In the genomic region with DNA sequence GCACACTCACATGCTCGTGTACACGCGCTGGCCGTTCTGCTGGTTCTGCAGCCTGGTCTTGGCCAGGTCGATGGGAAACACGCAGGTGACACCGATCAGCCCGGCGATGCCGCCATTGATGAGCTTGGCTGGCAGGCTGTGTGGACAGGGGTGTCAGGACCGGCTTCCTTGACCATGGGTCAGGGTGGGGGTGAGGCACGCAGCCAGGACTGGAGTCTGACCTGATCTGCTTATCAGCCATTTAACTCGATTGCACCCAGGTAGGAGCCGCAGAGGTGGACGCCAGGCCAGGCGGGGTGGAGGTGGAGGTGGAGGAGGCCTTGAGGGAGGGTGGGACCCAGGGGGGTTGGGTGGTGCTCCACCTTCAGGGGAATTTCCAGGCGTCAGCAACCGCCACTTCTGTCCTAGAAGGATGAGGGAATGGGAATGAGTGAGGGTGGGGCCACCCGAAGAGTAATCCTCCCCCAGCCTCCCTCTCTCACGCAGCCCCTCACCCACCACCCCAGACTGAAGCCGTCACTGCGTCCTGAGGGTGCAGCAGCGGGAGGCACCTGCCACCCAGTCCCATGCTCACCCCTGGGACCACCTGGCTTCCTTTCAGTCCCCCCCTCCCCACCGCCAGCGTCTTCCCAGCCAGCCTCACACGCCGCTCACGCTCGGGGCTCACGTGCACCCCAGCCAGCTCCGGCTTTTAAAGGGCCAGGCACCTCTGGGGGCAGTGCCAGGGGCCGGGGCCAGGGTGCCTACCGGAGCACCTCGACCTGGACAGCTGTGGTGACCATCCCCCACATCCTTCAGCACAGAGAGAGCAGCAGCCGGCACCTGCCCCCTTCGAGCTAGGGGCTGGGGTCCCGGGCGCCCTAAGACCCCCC, we compare ENCODE assay signal across 1 cellular context.
TF ChIP-seq lines count a peak whose summit lies in the region.

No MANE protein-coding gene starts in this region.

TF ChIP-seq in K562, 482 proteins besides CTCF, POLR2A, EP300 and RAD21:
- TF ChIP-seq BHLHE40 (IDR thresholded peaks at IDR 0.05; ENCODE audit: low read length), result peak; percentile 89
- no peak for TF ChIP-seq ZFP30 (CRISPR knock-in tag; IDR thresholded peaks at IDR 0.05; ENCODE audit: borderline replicate concordance)
- no peak for TF ChIP-seq KDM1A (IDR thresholded peaks at IDR 0.05)
- TF ChIP-seq, protein P1, sequence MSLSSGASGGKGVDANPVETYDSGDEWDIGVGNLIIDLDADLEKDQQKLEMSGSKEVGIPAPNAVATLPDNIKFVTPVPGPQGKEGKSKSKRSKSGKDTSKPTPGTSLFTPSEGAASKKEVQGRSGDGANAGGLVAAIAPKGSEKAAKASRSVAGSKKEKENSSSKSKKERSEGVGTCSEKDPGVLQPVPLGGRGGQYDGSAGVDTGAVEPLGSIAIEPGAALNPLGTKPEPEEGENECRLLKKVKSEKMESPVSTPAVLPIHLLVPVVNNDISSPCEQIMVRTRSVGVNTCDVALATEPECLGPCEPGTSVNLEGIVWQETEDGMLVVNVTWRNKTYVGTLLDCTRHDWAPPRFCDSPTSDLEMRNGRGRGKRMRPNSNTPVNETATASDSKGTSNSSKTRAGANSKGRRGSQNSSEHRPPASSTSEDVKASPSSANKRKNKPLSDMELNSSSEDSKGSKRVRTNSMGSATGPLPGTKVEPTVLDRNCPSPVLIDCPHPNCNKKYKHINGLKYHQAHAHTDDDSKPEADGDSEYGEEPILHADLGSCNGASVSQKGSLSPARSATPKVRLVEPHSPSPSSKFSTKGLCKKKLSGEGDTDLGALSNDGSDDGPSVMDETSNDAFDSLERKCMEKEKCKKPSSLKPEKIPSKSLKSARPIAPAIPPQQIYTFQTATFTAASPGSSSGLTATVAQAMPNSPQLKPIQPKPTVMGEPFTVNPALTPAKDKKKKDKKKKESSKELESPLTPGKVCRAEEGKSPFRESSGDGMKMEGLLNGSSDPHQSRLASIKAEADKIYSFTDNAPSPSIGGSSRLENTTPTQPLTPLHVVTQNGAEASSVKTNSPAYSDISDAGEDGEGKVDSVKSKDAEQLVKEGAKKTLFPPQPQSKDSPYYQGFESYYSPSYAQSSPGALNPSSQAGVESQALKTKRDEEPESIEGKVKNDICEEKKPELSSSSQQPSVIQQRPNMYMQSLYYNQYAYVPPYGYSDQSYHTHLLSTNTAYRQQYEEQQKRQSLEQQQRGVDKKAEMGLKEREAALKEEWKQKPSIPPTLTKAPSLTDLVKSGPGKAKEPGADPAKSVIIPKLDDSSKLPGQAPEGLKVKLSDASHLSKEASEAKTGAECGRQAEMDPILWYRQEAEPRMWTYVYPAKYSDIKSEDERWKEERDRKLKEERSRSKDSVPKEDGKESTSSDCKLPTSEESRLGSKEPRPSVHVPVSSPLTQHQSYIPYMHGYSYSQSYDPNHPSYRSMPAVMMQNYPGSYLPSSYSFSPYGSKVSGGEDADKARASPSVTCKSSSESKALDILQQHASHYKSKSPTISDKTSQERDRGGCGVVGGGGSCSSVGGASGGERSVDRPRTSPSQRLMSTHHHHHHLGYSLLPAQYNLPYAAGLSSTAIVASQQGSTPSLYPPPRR (CRISPR knock-in tag; IDR thresholded peaks at IDR 0.05; ENCODE audit: borderline replicate concordance), result no peak
- no peak for TF ChIP-seq ZNF766 (CRISPR knock-in tag; conservative IDR thresholded peaks at IDR 0.05)
- TF ChIP-seq, protein P2, sequence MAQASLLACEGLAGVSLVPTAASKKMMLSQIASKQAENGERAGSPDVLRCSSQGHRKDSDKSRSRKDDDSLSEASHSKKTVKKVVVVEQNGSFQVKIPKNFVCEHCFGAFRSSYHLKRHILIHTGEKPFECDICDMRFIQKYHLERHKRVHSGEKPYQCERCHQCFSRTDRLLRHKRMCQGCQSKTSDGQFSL (CRISPR knock-in tag; IDR thresholded peaks at IDR 0.05), result peak; percentile 55; the same call in 1 of the 2 replicates
- TF ChIP-seq, protein P2 (tag; IDR thresholded peaks at IDR 0.05), result no peak
- no peak for TF ChIP-seq TBL1XR1 (IDR thresholded peaks at IDR 0.05; ENCODE audit: low read length in 2 of 2)
- peak; percentile 29; the same call in 1 of the 2 replicates for TF ChIP-seq RBFOX2 (IDR thresholded peaks at IDR 0.05; ENCODE audit: low read depth, low read length)
